In the genomic region with DNA sequence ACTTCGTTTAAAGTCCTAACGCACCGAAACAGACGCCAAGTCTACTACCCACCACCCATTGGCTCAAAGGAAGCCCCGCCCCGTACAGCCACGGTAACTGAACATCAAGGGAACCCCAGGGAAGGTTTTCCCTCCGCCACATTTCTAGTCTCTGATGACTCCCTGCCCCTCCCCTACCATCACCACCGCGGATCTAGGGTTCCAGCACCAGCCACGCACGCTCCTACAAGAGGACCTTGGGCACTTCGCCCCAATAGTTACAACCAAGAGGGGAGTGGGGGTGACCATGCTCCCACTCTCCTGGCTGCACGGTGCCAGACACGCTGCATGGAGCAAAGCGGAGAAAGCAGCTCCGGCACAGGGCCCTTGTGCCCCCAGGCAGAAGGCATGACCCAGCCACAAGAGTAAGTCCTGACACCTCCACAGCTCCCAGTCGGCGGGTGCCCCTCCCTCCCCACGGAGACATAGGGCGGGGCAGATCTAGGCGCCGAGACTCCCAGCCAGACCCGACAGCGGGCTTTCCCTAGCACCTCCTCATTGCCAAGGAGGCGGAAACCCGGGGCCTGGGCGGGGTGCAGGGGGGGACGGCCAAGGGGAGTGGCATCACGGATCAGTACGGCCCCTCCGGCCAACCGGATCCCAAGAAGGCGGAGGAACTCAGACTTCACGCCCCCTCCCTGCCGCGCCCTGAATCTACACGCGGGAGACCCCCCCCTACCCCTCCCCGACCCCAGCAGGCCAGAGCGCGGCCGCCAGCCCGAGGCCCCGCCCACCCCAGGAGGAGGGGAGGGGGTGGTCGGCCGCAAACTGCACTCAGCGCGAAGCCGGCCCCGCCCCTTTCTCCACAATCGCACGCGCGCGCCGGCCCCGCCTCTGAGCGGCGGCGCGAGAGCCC, we compare ENCODE assay signal across 1 cellular context.
TF ChIP-seq lines count a peak whose summit lies in the region.

No MANE protein-coding gene starts in this region.

TF ChIP-seq in HepG2, 621 proteins besides CTCF, POLR2A, EP300 and RAD21 (continued from another document and continues in another):
- TF ChIP-seq, protein P1, sequence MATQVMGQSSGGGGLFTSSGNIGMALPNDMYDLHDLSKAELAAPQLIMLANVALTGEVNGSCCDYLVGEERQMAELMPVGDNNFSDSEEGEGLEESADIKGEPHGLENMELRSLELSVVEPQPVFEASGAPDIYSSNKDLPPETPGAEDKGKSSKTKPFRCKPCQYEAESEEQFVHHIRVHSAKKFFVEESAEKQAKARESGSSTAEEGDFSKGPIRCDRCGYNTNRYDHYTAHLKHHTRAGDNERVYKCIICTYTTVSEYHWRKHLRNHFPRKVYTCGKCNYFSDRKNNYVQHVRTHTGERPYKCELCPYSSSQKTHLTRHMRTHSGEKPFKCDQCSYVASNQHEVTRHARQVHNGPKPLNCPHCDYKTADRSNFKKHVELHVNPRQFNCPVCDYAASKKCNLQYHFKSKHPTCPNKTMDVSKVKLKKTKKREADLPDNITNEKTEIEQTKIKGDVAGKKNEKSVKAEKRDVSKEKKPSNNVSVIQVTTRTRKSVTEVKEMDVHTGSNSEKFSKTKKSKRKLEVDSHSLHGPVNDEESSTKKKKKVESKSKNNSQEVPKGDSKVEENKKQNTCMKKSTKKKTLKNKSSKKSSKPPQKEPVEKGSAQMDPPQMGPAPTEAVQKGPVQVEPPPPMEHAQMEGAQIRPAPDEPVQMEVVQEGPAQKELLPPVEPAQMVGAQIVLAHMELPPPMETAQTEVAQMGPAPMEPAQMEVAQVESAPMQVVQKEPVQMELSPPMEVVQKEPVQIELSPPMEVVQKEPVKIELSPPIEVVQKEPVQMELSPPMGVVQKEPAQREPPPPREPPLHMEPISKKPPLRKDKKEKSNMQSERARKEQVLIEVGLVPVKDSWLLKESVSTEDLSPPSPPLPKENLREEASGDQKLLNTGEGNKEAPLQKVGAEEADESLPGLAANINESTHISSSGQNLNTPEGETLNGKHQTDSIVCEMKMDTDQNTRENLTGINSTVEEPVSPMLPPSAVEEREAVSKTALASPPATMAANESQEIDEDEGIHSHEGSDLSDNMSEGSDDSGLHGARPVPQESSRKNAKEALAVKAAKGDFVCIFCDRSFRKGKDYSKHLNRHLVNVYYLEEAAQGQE (IDR thresholded peaks at IDR 0.05; ENCODE audit: borderline replicate concordance in 1 of 2, low read depth in 1 of 2, low read length in 2 of 2), result no peak
- TF ChIP-seq SCMH1 (CRISPR knock-in tag; IDR thresholded peaks at IDR 0.05; ENCODE audit: borderline replicate concordance) (no peak), ZSCAN29 (CRISPR knock-in tag; conservative IDR thresholded peaks at IDR 0.05) (no peak), ZNF558 (CRISPR knock-in tag; IDR thresholded peaks at IDR 0.05; ENCODE audit: borderline replicate concordance) (0 out of 2 replicates have a peak, but pooled peaks have one; percentile 69), TEAD3 (CRISPR knock-in tag; optimal IDR thresholded peaks at IDR 0.05; ENCODE audit: borderline replicate concordance) (no peak), ZFP36L2 (CRISPR knock-in tag; IDR thresholded peaks at IDR 0.05) (no peak), ZFP1 (CRISPR knock-in tag; IDR thresholded peaks at IDR 0.05) (no peak), ZNF432 (CRISPR knock-in tag; IDR thresholded peaks at IDR 0.05; ENCODE audit: borderline replicate concordance) (no peak), TEAD2 (CRISPR knock-in tag; IDR thresholded peaks at IDR 0.05) (no peak), ZNF496 (CRISPR knock-in tag; IDR thresholded peaks at IDR 0.05; ENCODE audit: insufficient replicate concordance) (no peak), SKI (IDR thresholded peaks at IDR 0.05; ENCODE audit: partially characterized antibody) (no peak), ZNF543 (CRISPR knock-in tag; IDR thresholded peaks at IDR 0.05) (no peak), ZNF850 (CRISPR knock-in tag; conservative IDR thresholded peaks at IDR 0.05) (no peak), ZNF672 (CRISPR knock-in tag; IDR thresholded peaks at IDR 0.05) (no peak), PPARG (CRISPR knock-in tag; conservative IDR thresholded peaks at IDR 0.05) (no peak), PITX1 (CRISPR knock-in tag; IDR thresholded peaks at IDR 0.05) (peak; percentile 39; the same call in 1 of the 2 replicates), POLR2AphosphoS5 (IDR thresholded peaks at IDR 0.05; ENCODE audit: low read depth, low read length) (no peak; the same call in 1 of the 2 replicates), HNF4G (IDR thresholded peaks at IDR 0.05; ENCODE audit: borderline replicate concordance, low read depth, low read length) (no peak), HNF4G (CRISPR knock-in tag; IDR thresholded peaks at IDR 0.05; ENCODE audit: borderline replicate concordance, low read depth) (no peak), MTA1 (CRISPR knock-in tag; IDR thresholded peaks at IDR 0.05; ENCODE audit: borderline replicate concordance) (peak; percentile 20; the same call in 1 of the 2 replicates), ZNF292 (CRISPR knock-in tag; IDR thresholded peaks at IDR 0.05; ENCODE audit: borderline replicate concordance, low read depth) (no peak; the same call in 1 of the 2 replicates), MYNN (CRISPR knock-in tag; IDR thresholded peaks at IDR 0.05; ENCODE audit: low read depth) (no peak), ZNF792 (CRISPR knock-in tag; IDR thresholded peaks at IDR 0.05) (0 out of 2 replicates have a peak, but pooled peaks have one; percentile 18), ZFP90 (CRISPR knock-in tag; IDR thresholded peaks at IDR 0.05; ENCODE audit: borderline replicate concordance) (no peak), ZNF3 (CRISPR knock-in tag; IDR thresholded peaks at IDR 0.05) (no peak)
- TF ChIP-seq, protein P2, sequence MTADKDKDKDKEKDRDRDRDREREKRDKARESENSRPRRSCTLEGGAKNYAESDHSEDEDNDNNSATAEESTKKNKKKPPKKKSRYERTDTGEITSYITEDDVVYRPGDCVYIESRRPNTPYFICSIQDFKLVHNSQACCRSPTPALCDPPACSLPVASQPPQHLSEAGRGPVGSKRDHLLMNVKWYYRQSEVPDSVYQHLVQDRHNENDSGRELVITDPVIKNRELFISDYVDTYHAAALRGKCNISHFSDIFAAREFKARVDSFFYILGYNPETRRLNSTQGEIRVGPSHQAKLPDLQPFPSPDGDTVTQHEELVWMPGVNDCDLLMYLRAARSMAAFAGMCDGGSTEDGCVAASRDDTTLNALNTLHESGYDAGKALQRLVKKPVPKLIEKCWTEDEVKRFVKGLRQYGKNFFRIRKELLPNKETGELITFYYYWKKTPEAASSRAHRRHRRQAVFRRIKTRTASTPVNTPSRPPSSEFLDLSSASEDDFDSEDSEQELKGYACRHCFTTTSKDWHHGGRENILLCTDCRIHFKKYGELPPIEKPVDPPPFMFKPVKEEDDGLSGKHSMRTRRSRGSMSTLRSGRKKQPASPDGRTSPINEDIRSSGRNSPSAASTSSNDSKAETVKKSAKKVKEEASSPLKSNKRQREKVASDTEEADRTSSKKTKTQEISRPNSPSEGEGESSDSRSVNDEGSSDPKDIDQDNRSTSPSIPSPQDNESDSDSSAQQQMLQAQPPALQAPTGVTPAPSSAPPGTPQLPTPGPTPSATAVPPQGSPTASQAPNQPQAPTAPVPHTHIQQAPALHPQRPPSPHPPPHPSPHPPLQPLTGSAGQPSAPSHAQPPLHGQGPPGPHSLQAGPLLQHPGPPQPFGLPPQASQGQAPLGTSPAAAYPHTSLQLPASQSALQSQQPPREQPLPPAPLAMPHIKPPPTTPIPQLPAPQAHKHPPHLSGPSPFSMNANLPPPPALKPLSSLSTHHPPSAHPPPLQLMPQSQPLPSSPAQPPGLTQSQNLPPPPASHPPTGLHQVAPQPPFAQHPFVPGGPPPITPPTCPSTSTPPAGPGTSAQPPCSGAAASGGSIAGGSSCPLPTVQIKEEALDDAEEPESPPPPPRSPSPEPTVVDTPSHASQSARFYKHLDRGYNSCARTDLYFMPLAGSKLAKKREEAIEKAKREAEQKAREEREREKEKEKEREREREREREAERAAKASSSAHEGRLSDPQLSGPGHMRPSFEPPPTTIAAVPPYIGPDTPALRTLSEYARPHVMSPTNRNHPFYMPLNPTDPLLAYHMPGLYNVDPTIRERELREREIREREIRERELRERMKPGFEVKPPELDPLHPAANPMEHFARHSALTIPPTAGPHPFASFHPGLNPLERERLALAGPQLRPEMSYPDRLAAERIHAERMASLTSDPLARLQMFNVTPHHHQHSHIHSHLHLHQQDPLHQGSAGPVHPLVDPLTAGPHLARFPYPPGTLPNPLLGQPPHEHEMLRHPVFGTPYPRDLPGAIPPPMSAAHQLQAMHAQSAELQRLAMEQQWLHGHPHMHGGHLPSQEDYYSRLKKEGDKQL (CRISPR knock-in tag; IDR thresholded peaks at IDR 0.05; ENCODE audit: low read depth), result no peak
- TF ChIP-seq, protein P3, sequence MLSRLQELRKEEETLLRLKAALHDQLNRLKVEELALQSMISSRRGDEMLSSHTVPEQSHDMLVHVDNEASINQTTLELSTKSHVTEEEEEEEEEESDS (CRISPR knock-in tag; IDR thresholded peaks at IDR 0.05; ENCODE audit: borderline replicate concordance), result no peak
- TF ChIP-seq, protein P4, sequence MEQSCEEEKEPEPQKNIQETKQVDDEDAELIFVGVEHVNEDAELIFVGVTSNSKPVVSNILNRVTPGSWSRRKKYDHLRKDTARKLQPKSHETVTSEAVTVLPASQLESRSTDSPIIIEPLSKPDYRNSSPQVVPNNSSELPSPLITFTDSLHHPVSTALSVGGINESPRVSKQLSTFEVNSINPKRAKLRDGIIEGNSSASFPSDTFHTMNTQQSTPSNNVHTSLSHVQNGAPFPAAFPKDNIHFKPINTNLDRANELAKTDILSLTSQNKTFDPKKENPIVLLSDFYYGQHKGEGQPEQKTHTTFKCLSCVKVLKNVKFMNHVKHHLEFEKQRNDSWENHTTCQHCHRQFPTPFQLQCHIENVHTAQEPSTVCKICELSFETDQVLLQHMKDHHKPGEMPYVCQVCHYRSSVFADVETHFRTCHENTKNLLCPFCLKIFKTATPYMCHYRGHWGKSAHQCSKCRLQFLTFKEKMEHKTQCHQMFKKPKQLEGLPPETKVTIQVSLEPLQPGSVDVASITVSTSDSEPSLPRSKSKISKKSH (CRISPR knock-in tag; IDR thresholded peaks at IDR 0.05; ENCODE audit: borderline replicate concordance), result peak; percentile 91
- TF ChIP-seq, protein P5, sequence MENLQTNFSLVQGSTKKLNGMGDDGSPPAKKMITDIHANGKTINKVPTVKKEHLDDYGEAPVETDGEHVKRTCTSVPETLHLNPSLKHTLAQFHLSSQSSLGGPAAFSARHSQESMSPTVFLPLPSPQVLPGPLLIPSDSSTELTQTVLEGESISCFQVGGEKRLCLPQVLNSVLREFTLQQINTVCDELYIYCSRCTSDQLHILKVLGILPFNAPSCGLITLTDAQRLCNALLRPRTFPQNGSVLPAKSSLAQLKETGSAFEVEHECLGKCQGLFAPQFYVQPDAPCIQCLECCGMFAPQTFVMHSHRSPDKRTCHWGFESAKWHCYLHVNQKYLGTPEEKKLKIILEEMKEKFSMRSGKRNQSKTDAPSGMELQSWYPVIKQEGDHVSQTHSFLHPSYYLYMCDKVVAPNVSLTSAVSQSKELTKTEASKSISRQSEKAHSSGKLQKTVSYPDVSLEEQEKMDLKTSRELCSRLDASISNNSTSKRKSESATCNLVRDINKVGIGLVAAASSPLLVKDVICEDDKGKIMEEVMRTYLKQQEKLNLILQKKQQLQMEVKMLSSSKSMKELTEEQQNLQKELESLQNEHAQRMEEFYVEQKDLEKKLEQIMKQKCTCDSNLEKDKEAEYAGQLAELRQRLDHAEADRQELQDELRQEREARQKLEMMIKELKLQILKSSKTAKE (CRISPR knock-in tag; IDR thresholded peaks at IDR 0.05; ENCODE audit: borderline replicate concordance), result 0 out of 2 replicates have a peak, but pooled peaks have one; percentile 18
- TF ChIP-seq, protein P6, sequence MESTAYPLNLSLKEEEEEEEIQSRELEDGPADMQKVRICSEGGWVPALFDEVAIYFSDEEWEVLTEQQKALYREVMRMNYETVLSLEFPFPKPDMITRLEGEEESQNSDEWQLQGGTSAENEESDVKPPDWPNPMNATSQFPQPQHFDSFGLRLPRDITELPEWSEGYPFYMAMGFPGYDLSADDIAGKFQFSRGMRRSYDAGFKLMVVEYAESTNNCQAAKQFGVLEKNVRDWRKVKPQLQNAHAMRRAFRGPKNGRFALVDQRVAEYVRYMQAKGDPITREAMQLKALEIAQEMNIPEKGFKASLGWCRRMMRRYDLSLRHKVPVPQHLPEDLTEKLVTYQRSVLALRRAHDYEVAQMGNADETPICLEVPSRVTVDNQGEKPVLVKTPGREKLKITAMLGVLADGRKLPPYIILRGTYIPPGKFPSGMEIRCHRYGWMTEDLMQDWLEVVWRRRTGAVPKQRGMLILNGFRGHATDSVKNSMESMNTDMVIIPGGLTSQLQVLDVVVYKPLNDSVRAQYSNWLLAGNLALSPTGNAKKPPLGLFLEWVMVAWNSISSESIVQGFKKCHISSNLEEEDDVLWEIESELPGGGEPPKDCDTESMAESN (CRISPR knock-in tag; conservative IDR thresholded peaks at IDR 0.05), result no peak
- TF ChIP-seq, protein P7, sequence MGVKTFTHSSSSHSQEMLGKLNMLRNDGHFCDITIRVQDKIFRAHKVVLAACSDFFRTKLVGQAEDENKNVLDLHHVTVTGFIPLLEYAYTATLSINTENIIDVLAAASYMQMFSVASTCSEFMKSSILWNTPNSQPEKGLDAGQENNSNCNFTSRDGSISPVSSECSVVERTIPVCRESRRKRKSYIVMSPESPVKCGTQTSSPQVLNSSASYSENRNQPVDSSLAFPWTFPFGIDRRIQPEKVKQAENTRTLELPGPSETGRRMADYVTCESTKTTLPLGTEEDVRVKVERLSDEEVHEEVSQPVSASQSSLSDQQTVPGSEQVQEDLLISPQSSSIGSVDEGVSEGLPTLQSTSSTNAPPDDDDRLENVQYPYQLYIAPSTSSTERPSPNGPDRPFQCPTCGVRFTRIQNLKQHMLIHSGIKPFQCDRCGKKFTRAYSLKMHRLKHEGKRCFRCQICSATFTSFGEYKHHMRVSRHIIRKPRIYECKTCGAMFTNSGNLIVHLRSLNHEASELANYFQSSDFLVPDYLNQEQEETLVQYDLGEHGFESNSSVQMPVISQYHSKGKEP (CRISPR knock-in tag; IDR thresholded peaks at IDR 0.05), result no peak
- TF ChIP-seq, protein P8, sequence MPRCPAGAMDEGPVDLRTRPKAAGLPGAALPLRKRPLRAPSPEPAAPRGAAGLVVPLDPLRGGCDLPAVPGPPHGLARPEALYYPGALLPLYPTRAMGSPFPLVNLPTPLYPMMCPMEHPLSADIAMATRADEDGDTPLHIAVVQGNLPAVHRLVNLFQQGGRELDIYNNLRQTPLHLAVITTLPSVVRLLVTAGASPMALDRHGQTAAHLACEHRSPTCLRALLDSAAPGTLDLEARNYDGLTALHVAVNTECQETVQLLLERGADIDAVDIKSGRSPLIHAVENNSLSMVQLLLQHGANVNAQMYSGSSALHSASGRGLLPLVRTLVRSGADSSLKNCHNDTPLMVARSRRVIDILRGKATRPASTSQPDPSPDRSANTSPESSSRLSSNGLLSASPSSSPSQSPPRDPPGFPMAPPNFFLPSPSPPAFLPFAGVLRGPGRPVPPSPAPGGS (CRISPR knock-in tag; IDR thresholded peaks at IDR 0.05), result no peak
- TF ChIP-seq, protein P9, sequence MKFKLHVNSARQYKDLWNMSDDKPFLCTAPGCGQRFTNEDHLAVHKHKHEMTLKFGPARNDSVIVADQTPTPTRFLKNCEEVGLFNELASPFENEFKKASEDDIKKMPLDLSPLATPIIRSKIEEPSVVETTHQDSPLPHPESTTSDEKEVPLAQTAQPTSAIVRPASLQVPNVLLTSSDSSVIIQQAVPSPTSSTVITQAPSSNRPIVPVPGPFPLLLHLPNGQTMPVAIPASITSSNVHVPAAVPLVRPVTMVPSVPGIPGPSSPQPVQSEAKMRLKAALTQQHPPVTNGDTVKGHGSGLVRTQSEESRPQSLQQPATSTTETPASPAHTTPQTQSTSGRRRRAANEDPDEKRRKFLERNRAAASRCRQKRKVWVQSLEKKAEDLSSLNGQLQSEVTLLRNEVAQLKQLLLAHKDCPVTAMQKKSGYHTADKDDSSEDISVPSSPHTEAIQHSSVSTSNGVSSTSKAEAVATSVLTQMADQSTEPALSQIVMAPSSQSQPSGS (CRISPR knock-in tag; IDR thresholded peaks at IDR 0.05), result no peak
